Comparison of ENCODE assay signal across 9 cellular contexts in genomic region chr5:109485030-109485429, GRCh38.
DNase-seq lines count a peak whose midpoint lies in the region; ATAC-seq lines count a peak whose summit lies in the region.
"Had no signal": no experiment of that assay in that cellular context is flagged by ENCODE, and none has a peak within 500 bp of the region (broad histone marks: within the 10 kb centered on the region; RNA-seq: fewer than 3 reads in every experiment).

No MANE protein-coding gene starts in this region.

- DNase-seq in DMS 273 (lab: John Stamatoyannopoulos, UW; ENCODE audit: unreplicated experiment) (peak; percentile 88), NCI-H2081 treated with DMSO at 0.1 percent for 48 hours (lab: John Stamatoyannopoulos, UW) (peak; percentile 1), cerebellum (ENCODE audit: low spot score) (peak; percentile 8), midbrain (lab: John Stamatoyannopoulos, UW) (peak; percentile 73), T-cell (no peak)
- DNase-seq in activated naive CD4-positive, alpha-beta T cell treated with anti-CD3 and anti-CD28 coated beads, Interleukin-2, amount 50 U/mL, for 72 hours (ENCODE audit: low spot score in 2 of 2), result no peak
- DNase-seq in activated CD8-positive, alpha-beta memory T cell treated with anti-CD3 and anti-CD28 coated beads, Interleukin-2, amount 50 U/mL, for 4 hours, result no peak
- DNase-seq: activated CD4-positive, alpha-beta T cell treated with anti-CD3 and anti-CD28 coated beads, Interleukin-2, amount 50 U/mL, for 4 hours had no signal

- no peak overlapping the region for H3K4me3 Mint-ChIP-seq in T-cell

- no peak overlapping the region for H3K27ac Mint-ChIP-seq in activated naive CD4-positive, alpha-beta T cell treated with anti-CD3 and anti-CD28 coated beads, Interleukin-2, amount 50 U/mL, for 72 hours
- H3K27ac Mint-ChIP-seq in T-cell, result no peak overlapping the region

- POLR2A ChIA-PET in T-cell (lab: Charles Lee), result no interaction called here

- no peaks in the 10 kb centered on the region for H3K36me3 Mint-ChIP-seq in activated naive CD4-positive, alpha-beta T cell treated with anti-CD3 and anti-CD28 coated beads, Interleukin-2, amount 50 U/mL, for 72 hours
- no peaks in the 10 kb centered on the region for H3K36me3 Mint-ChIP-seq in T-cell

- ATAC-seq in activated naive CD4-positive, alpha-beta T cell treated with anti-CD3 and anti-CD28 coated beads, Interleukin-2, amount 50 U/mL, for 72 hours, result no peak
- ATAC-seq in T-cell (replicated peaks in 1 of 4) (no peak), GM18867 (IDR thresholded peaks at IDR 0.05; ENCODE audit: unreplicated experiment) (no peak)

- no peaks in the 10 kb centered on the region for H3K9me3 Mint-ChIP-seq in activated naive CD4-positive, alpha-beta T cell treated with anti-CD3 and anti-CD28 coated beads, Interleukin-2, amount 50 U/mL, for 72 hours
- no peaks in the 10 kb centered on the region for H3K9me3 Mint-ChIP-seq in T-cell

- peaks cover 0 to 8% of the 10 kb centered on the region in 2 donors for H3K27me3 Mint-ChIP-seq in T-cell

- no peaks in the 10 kb centered on the region for H3K4me1 Mint-ChIP-seq in T-cell

- CTCF ChIA-PET in T-cell (lab: Charles Lee), result no interaction called here

Comparison
In these comparisons a context has a peak if more than half of its experiments do, and no peak if none do; other contexts are left out.
1. DNase-seq: peak in DMS 273 (single experiment), NCI-H2081 treated with DMSO at 0.1 percent for 48 hours (single experiment), cerebellum (single experiment) and midbrain (single experiment); none in activated naive CD4-positive, alpha-beta T cell treated with anti-CD3 and anti-CD28 coated beads, Interleukin-2, amount 50 U/mL, for 72 hours (0 of 2), T-cell (0 of 34) and activated CD8-positive, alpha-beta memory T cell treated with anti-CD3 and anti-CD28 coated beads, Interleukin-2, amount 50 U/mL, for 4 hours (single experiment).